Comparison of ENCODE assay signal across 8 cellular contexts in the genomic region with DNA sequence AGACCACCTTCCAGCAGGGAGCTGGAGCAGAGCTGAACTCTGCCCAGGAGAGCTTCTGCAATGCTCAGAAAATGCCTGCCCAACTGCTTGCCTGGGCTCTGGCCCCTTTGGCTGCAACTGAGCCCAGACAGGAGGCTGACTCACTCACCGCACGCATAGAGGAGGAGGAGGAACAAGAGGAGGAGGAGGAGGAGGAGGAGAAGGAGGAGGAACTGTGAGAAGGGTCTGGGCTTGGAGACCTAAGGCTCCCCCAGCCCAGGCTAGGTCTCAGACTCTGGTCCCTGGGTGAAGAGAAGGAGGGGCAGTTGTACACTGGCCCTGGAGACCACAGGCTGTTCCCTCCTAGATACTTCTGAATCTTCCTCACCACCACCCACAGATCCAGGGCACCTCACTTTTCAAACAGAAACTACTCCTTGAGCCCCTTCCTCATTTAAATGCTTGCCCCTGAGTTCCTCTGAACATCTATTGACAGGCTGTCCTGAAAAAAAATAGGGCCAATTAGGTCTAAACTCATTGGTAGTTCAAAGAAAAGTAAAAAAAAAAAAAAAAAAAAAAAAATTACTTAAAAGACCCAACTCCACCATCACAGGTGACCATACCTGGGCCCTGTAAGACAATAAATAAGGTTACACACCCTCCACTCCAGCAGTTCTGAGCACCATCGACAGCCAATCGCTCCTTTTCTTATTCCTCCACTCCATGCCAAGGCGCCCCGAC. TPM values are rescaled to one million over a fixed set of nuclear protein-coding genes. Genes with fewer than 3 reads are reported as not detected.
DNase-seq lines count a peak whose midpoint lies in the region; ATAC-seq and TF ChIP-seq lines count a peak whose summit lies in the region.

No MANE protein-coding gene starts in this region.

- peak; percentile 46 for DNase-seq in activated CD4-positive, alpha-beta T cell treated with anti-CD3 and anti-CD28 coated beads for 1 hour
- DNase-seq in dermis blood vessel endothelial cell (peak; percentile 71), mucosa of gallbladder (ENCODE audit: low spot score) (peak; percentile 62), globus pallidus (ENCODE audit: low spot score) (no peak)
- peak; percentile 74 for DNase-seq in stimulated activated naive CD8-positive, alpha-beta T cell treated with anti-CD3 and anti-CD28 coated beads, Interleukin-15, Interleukin-2, amounts not matched to agents 100 U/mL and 50 U/mL, for 24 hours

- no peaks in the 10 kb centered on the region for H4K20me1 ChIP-seq in KMS-11 (ENCODE audit: insufficient read depth)

- TF ChIP-seq CTCF in C4-2B (conservative IDR thresholded peaks at IDR 0.05) (no peak), KMS-11 (conservative IDR thresholded peaks at IDR 0.05; ENCODE audit: low read depth, low read length) (peak; percentile 40)

- H3K27ac ChIP-seq in C4-2B (peak overlapping the region; percentile 74), KMS-11 (peak overlapping the region; percentile 53)

- no peaks in the 10 kb centered on the region; the same call in 1 of the 2 replicates for H3K27me3 ChIP-seq in KMS-11 (ENCODE audit: insufficient read depth, low read depth)

- H3K9ac ChIP-seq in KMS-11, result peak overlapping the region; percentile 75

- H3K4me1 ChIP-seq in KMS-11 (ENCODE audit: low read depth, poor library complexity, severe bottlenecking), result peaks cover 34% of the 10 kb centered on the region

- H3K36me3 ChIP-seq in KMS-11 (ENCODE audit: insufficient read depth), result no peaks in the 10 kb centered on the region

- H2AFZ ChIP-seq in KMS-11 (ENCODE audit: low read depth), result peak overlapping the region; percentile 76; the same call in 1 of the 2 replicates

- ATAC-seq in stimulated activated naive CD8-positive, alpha-beta T cell treated with anti-CD3 and anti-CD28 coated beads, Interleukin-15, Interleukin-2, amounts not matched to agents 100 U/mL and 50 U/mL, for 24 hours, result peak; percentile 67
- no peak for ATAC-seq in GM21786 (IDR thresholded peaks at IDR 0.05; ENCODE audit: unreplicated experiment)

- H3K79me2 ChIP-seq in KMS-11 (ENCODE audit: insufficient read depth, low read depth), result no peaks in the 10 kb centered on the region; the same call in 1 of the 2 replicates

- H3K4me2 ChIP-seq in KMS-11, result peak overlapping the region; percentile 100

- no peak overlapping the region for H3K4me3 ChIP-seq in KMS-11 (IDR thresholded peaks at IDR 0.05; ENCODE audit: insufficient read depth, low read depth, low read length)

RNA-seq across cellular contexts. Expression of a gene that starts 0.7 kb away (rescaled TPM):
- total RNA-seq in dermis blood vessel endothelial cell (under 0.01 and 0.47 TPM in 2 replicates), mucosa of gallbladder (33.8 TPM)

RNA-seq across cellular contexts. Expression of a gene that starts 59.3 kb away (rescaled TPM):
- total RNA-seq in dermis blood vessel endothelial cell (74.4 and 84.6 TPM in 2 replicates), mucosa of gallbladder (101 TPM)

Comparison
In these comparisons a context has a peak if more than half of its experiments do, and no peak if none do; other contexts are left out.
1. RNA of a gene that starts 0.7 kb away (total RNA-seq): 33.8 TPM in mucosa of gallbladder (single experiment); under 0.01 to 0.47 TPM in dermis blood vessel endothelial cell; every median in the first group is over 10 times any median in the second.